In the genomic region with DNA sequence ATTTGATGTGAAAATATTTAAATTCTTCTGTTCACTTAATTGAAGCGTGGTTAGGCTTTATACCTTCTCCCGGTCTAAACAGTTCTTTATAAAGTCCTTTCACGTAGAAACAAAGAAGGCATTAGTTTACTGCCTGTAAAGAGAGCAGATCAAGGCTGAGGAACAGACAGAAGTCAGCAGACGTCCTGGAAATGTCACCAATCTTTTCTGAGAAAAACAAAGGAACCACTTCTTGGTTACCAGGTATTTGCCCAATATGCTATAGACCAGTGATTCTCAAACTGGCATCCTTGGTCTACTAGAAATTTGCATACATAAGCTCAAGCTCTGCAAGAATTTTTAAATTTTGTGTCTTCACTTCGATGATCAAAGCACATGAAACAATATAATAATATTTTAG, we compare ENCODE assay signal across 11 cellular contexts.
DNase-seq lines count a peak whose midpoint lies in the region; ATAC-seq and TF ChIP-seq lines count a peak whose summit lies in the region.
"Had no signal": no experiment of that assay in that cellular context is flagged by ENCODE, and none has a peak within 500 bp of the region (broad histone marks: within the 10 kb centered on the region; RNA-seq: fewer than 3 reads in every experiment).

No MANE protein-coding gene starts in this region.

- ATAC-seq in GM19328 (IDR thresholded peaks at IDR 0.05; ENCODE audit: unreplicated experiment): no peak
- no peak for ATAC-seq in GM21825 (IDR thresholded peaks at IDR 0.05; ENCODE audit: unreplicated experiment)
- ATAC-seq: Panc1 had no signal

- H3K4me3 ChIP-seq in stomach: no peak overlapping the region

- CTCF ChIA-PET in activated CD4-positive, alpha-beta memory T cell treated with anti-CD3 and anti-CD28 coated beads for 36 hours (lab: Charles Lee): interaction anchor here (0.8 to 3.0 kb wide), 10 partner anchors 12 to 117 kb away, joined by 3 to 23 read pairs (median 4); no protein-coding TSS in a partner anchor

- no peaks in the 10 kb centered on the region for H3K27me3 Mint-ChIP-seq in activated T-cell treated with anti-CD3 and anti-CD28 coated beads, Interleukin-2, amount 50 U/mL, for 24 hours
- no peaks in the 10 kb centered on the region for H3K27me3 Mint-ChIP-seq in activated CD4-positive, alpha-beta memory T cell treated with anti-CD3 and anti-CD28 coated beads for 36 hours
- H3K27me3 Mint-ChIP-seq in immature natural killer cell (ENCODE audit: low read depth in 3 of 3): no peaks in the 10 kb centered on the region

- H3K36me3 ChIP-seq in stomach: no peaks in the 10 kb centered on the region

- peaks cover 82% of the 10 kb centered on the region for H3K4me1 Mint-ChIP-seq in activated T-cell treated with anti-CD3 and anti-CD28 coated beads, Interleukin-2, amount 50 U/mL, for 24 hours (ENCODE audit: low read depth)
- H3K4me1 Mint-ChIP-seq in activated CD4-positive, alpha-beta memory T cell treated with anti-CD3 and anti-CD28 coated beads for 36 hours (ENCODE audit: low read depth): peaks cover 72% of the 10 kb centered on the region
- H3K4me1 Mint-ChIP-seq in immature natural killer cell: peaks cover 54 to 62% of the 10 kb centered on the region in 2 donors

- TF ChIP-seq POLR2A in stomach (IDR thresholded peaks at IDR 0.05): no peak

- peaks cover 2% of the 10 kb centered on the region for H3K9me3 Mint-ChIP-seq in activated T-cell treated with anti-CD3 and anti-CD28 coated beads, Interleukin-2, amount 50 U/mL, for 24 hours
- no peaks in the 10 kb centered on the region for H3K9me3 Mint-ChIP-seq in activated CD4-positive, alpha-beta memory T cell treated with anti-CD3 and anti-CD28 coated beads for 36 hours
- no peaks in the 10 kb centered on the region for H3K9me3 Mint-ChIP-seq in immature natural killer cell

- intact Hi-C loops in activated CD4-positive, alpha-beta memory T cell treated with anti-CD3 and anti-CD28 coated beads for 36 hours (cut with micrococcal nuclease): loop anchor here (1.0 to 10.0 kb wide), 14 partner anchors 8 to 1044 kb away; partner anchors contain the start of gene SLC39A10
- intact Hi-C loops in stomach (cut with DNase I; ENCODE audit: low total_unique reads): no loop called here

- no peak for DNase-seq in activated T-cell treated with anti-CD3 and anti-CD28 coated beads, Interleukin-2, amount 50 U/mL, for 24 hours
- DNase-seq in activated T-cell treated with anti-CD3 and anti-CD28 coated beads, Interleukin-2, amount 50 U/mL, for 48 hours: no peak
- no peak for DNase-seq in activated CD4-positive, alpha-beta memory T cell treated with anti-CD3 and anti-CD28 coated beads for 36 hours
- no peak for DNase-seq in immature natural killer cell
- no peak for DNase-seq in stomach
- no peak for DNase-seq in stimulated activated CD8-positive, alpha-beta memory T cell treated with anti-CD3 and anti-CD28 coated beads, Interleukin-4, amount 100 ng/mL, for 48 hours
- DNase-seq: GDM1, NCI-H2081 treated with DMSO at 0.1 percent for 48 hours had no signal

- peak overlapping the region; percentile 99 for H3K27ac Mint-ChIP-seq in activated T-cell treated with anti-CD3 and anti-CD28 coated beads, Interleukin-2, amount 50 U/mL, for 24 hours
- H3K27ac Mint-ChIP-seq in activated CD4-positive, alpha-beta memory T cell treated with anti-CD3 and anti-CD28 coated beads for 36 hours: peak overlapping the region; percentile 99
- peak overlapping the region in 4 of 6 donors; percentile 9 to 86 (median 77) for H3K27ac Mint-ChIP-seq in immature natural killer cell

- no peaks in the 10 kb centered on the region for H3K36me3 Mint-ChIP-seq in activated T-cell treated with anti-CD3 and anti-CD28 coated beads, Interleukin-2, amount 50 U/mL, for 24 hours (ENCODE audit: low read depth)
- H3K36me3 Mint-ChIP-seq in activated CD4-positive, alpha-beta memory T cell treated with anti-CD3 and anti-CD28 coated beads for 36 hours: peaks cover 12% of the 10 kb centered on the region
- H3K36me3 Mint-ChIP-seq in immature natural killer cell: peaks cover 0 to 4% (median 0%) of the 10 kb centered on the region in 3 donors

- TF ChIP-seq EP300 in stomach (IDR thresholded peaks at IDR 0.05): no peak

- peak overlapping the region in 3 of 5 donors; percentile 10 to 43 (median 31) for H3K27ac ChIP-seq in stomach

- H3K4me3 Mint-ChIP-seq in activated T-cell treated with anti-CD3 and anti-CD28 coated beads, Interleukin-2, amount 50 U/mL, for 24 hours: peak overlapping the region; percentile 77
- peak overlapping the region; percentile 78 for H3K4me3 Mint-ChIP-seq in activated CD4-positive, alpha-beta memory T cell treated with anti-CD3 and anti-CD28 coated beads for 36 hours
- H3K4me3 Mint-ChIP-seq in immature natural killer cell: peak overlapping the region in 3 of 5 donors; percentile 20 to 50 (median 37)

- 84 to 89% (median 86%) methylated on average over 5 of the region's 5 CpGs for WGBS in stomach, 5 donors

- H3K27me3 ChIP-seq in stomach: no peaks in the 10 kb centered on the region

- POLR2A ChIA-PET in activated CD4-positive, alpha-beta memory T cell treated with anti-CD3 and anti-CD28 coated beads for 36 hours (lab: Charles Lee): interaction anchor here (0.8 to 5.5 kb wide), 19 partner anchors 8 to 159 kb away, joined by 3 to 56 read pairs (median 9); partner anchors contain the start of gene STK17B

- no peaks in the 10 kb centered on the region for H3K9me3 ChIP-seq in stomach

- peaks cover 0 to 14% (median 0%) of the 10 kb centered on the region in 4 donors for H3K4me1 ChIP-seq in stomach

- no peak for TF ChIP-seq CTCF in stomach (IDR thresholded peaks at IDR 0.05)
